ENCODE assay signal across 9 cellular contexts in the genomic region with DNA sequence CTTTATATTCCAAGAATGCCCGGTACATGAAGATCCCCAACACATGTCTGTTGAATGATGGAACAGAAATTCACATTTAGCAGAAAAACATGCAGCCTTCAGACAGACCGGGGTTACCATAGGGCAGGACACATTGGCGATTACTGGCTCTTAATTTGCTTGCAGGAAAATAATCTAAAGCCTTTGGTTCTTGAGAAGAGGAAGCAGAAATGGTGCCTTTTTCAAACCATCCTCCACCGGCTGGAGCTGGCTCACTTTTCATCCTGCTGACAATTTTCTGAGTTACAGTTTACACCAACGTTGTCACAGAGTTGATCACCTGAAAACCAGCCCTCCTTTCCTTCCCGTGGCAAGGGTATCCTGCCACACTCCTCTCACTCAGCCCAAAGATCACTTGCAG. TPM values are rescaled to one million over a fixed set of nuclear protein-coding genes. Genes with fewer than 3 reads are reported as not detected.
A peak's percentile ranks its signal among the peaks of the same experiment; 100 is the strongest.
DNase-seq lines count a peak whose midpoint lies in the region; ATAC-seq and TF ChIP-seq lines count a peak whose summit lies in the region.
"Had no signal": no experiment of that assay in that cellular context is flagged by ENCODE, and none has a peak within 500 bp of the region (broad histone marks: within the 10 kb centered on the region; RNA-seq: fewer than 3 reads in every experiment).

No MANE protein-coding gene starts in this region.

- H3K4me3 ChIP-seq in BLaER1 treated with 17β-estradiol and CSF1 and Interleukin-3, amounts not matched to agents 10 nM and 100 nM: peak overlapping the region in 1 of 10 experiments; percentile 73; a peak in 2 of 20 replicates
- H3K4me3 ChIP-seq in H7 (ENCODE audit: insufficient read depth, low read depth, low read length) (no peak overlapping the region), adrenal gland (no peak overlapping the region)

- no peaks in the 10 kb centered on the region for H3K36me3 ChIP-seq in BLaER1 treated with 17β-estradiol and CSF1 and Interleukin-3, amounts not matched to agents 10 nM and 100 nM
- H3K36me3 ChIP-seq in H7 (replicated peaks; ENCODE audit: control insufficient read depth, insufficient read depth, low read length): no peaks in the 10 kb centered on the region
- no peaks in the 10 kb centered on the region for H3K36me3 ChIP-seq in adrenal gland (replicated peaks in 1 of 2)

- peaks cover 13 to 19% (median 16%) of the 10 kb centered on the region in 10 experiments for H3K4me1 ChIP-seq in BLaER1 treated with 17β-estradiol and CSF1 and Interleukin-3, amounts not matched to agents 10 nM and 100 nM
- peaks cover 4 to 23% of the 10 kb centered on the region in 2 donors for H3K4me1 ChIP-seq in adrenal gland (replicated peaks in 1 of 2)

- intact Hi-C loops in activated B cell treated with CpG ODN at 0.5 μM for 24 hours (cut with micrococcal nuclease): loop anchor here (1.0 to 10.0 kb wide), 6 partner anchors 7 to 1915 kb away; a partner anchor contains a TSS
- intact Hi-C loops in adrenal gland (cut with DNase I): no loop called here

- peaks cover 0 to 25% (median 14%) of the 10 kb centered on the region in 11 experiments; a peak in 12 of 22 replicates for H3K27me3 ChIP-seq in BLaER1 treated with 17β-estradiol and CSF1 and Interleukin-3, amounts not matched to agents 10 nM and 100 nM
- H3K27me3 ChIP-seq in H7 (ENCODE audit: control insufficient read depth, insufficient read depth, low read length) (peaks cover 63% of the 10 kb centered on the region), adrenal gland (peaks cover 3% of the 10 kb centered on the region)

- peak; percentile 12 for DNase-seq in H7
- DNase-seq in activated B cell treated with CpG ODN at 0.5 μM for 24 hours: no peak
- DNase-seq in mesothelial cell of epicardium (ENCODE audit: low spot score in 2 of 2, unreplicated experiment in 2 of 2): no peak
- DNase-seq in iPS-NIHi11 (ENCODE audit: low spot score): no peak
- no peak for DNase-seq in adrenal gland
- DNase-seq: activated CD4-positive, alpha-beta T cell treated with anti-CD3 and anti-CD28 coated beads, Interleukin-2, amount 50 U/mL, for 4 hours had no signal

- H3K9ac ChIP-seq in BLaER1 treated with 17β-estradiol and CSF1 and Interleukin-3, amounts not matched to agents 10 nM and 100 nM: no peak overlapping the region

- H3K27me3 Mint-ChIP-seq in activated B cell treated with CpG ODN at 0.5 μM for 24 hours (no peaks in the 10 kb centered on the region), mesothelial cell of epicardium (ENCODE audit: low read depth) (peaks cover 80% of the 10 kb centered on the region)

- H3K4me1 Mint-ChIP-seq in activated B cell treated with CpG ODN at 0.5 μM for 24 hours (peaks cover 36% of the 10 kb centered on the region), mesothelial cell of epicardium (peaks cover 4% of the 10 kb centered on the region)

- CTCF ChIA-PET in activated B cell treated with CpG ODN at 0.5 μM for 24 hours (lab: Charles Lee): no interaction called here

- 32 to 41% (median 38%) methylated on average over 6 of the region's 6 CpGs for WGBS in adrenal gland, 4 donors

- H3K36me3 Mint-ChIP-seq in activated B cell treated with CpG ODN at 0.5 μM for 24 hours (ENCODE audit: low read depth) (peaks cover 3% of the 10 kb centered on the region), mesothelial cell of epicardium (no peaks in the 10 kb centered on the region)

- H3K27ac ChIP-seq in BLaER1 treated with 17β-estradiol and CSF1 and Interleukin-3, amounts not matched to agents 10 nM and 100 nM: no peak overlapping the region
- H3K27ac ChIP-seq in adrenal gland: no peak overlapping the region

- no peaks in the 10 kb centered on the region for H3K9me3 Mint-ChIP-seq in activated B cell treated with CpG ODN at 0.5 μM for 24 hours
- H3K9me3 Mint-ChIP-seq in mesothelial cell of epicardium: no peaks in the 10 kb centered on the region

- TF ChIP-seq CTCF in activated B cell treated with CpG ODN at 0.5 μM for 24 hours (IDR thresholded peaks at IDR 0.05) (no peak), mesothelial cell of epicardium (IDR thresholded peaks at IDR 0.05; ENCODE audit: unreplicated experiment) (no peak), adrenal gland (IDR thresholded peaks at IDR 0.05) (no peak)

- peak overlapping the region; percentile 94 for H3K4me3 Mint-ChIP-seq in activated B cell treated with CpG ODN at 0.5 μM for 24 hours
- peak overlapping the region; percentile 79 for H3K4me3 Mint-ChIP-seq in mesothelial cell of epicardium

- H3K27ac Mint-ChIP-seq in activated B cell treated with CpG ODN at 0.5 μM for 24 hours (peak overlapping the region; percentile 89), mesothelial cell of epicardium (no peak overlapping the region)

- POLR2A ChIA-PET in activated B cell treated with CpG ODN at 0.5 μM for 24 hours (lab: Charles Lee): interaction anchor here (1.7 to 3.3 kb wide), 3 partner anchors 8 to 33 kb away, joined by 5 to 50 read pairs (median 50); a partner anchor contains a TSS

- H3K4me2 ChIP-seq in BLaER1 treated with 17β-estradiol and CSF1 and Interleukin-3, amounts not matched to agents 10 nM and 100 nM: peak overlapping the region; percentile 91 to 99 (median 92); a peak in 19 of 22 replicates

- no peak for ATAC-seq in activated B cell treated with CpG ODN at 0.5 μM for 24 hours (ENCODE audit: low read depth)
- no peak for ATAC-seq in HG03460 (IDR thresholded peaks at IDR 0.05; ENCODE audit: unreplicated experiment)
- no peak for ATAC-seq in GM19463 (IDR thresholded peaks at IDR 0.05; ENCODE audit: unreplicated experiment)

- no peaks in the 10 kb centered on the region for H3K9me3 ChIP-seq in BLaER1 treated with 17β-estradiol and CSF1 and Interleukin-3, amounts not matched to agents 10 nM and 100 nM (replicated peaks in 1 of 11)
- H3K9me3 ChIP-seq in adrenal gland (replicated peaks in 1 of 3): no peaks in the 10 kb centered on the region

- no peaks in the 10 kb centered on the region for H4K20me1 ChIP-seq in BLaER1 treated with 17β-estradiol and CSF1 and Interleukin-3, amounts not matched to agents 10 nM and 100 nM

- TF ChIP-seq POLR2A in adrenal gland (IDR thresholded peaks at IDR 0.05): no peak

RNA-seq across cellular contexts. Expression of a gene that starts 32.6 kb away (rescaled TPM):
- 129 and 171 TPM in 2 replicates for total RNA-seq in H7 (2014; rRNA removed; shearing (Covaris generic))
- total RNA-seq in activated B cell treated with CpG ODN at 0.5 μM for 24 hours: 144 and 147 TPM in 2 replicates
- total RNA-seq in mesothelial cell of epicardium: 111 to 114 TPM (median 112 TPM) in 3 replicates
- total RNA-seq in adrenal gland: 100 to 1,000 TPM; 109 to 323 (median 179) TPM
- polyA plus RNA-seq in adrenal gland: 100 to 1,000 TPM; 118 to 182 (median 140) TPM

RNA-seq across cellular contexts. Expression of a gene that starts 54.7 kb away (rescaled TPM):
- 0.07 and 1.7 TPM in 2 replicates for total RNA-seq in H7 (2014; rRNA removed; shearing (Covaris generic))
- total RNA-seq in activated B cell treated with CpG ODN at 0.5 μM for 24 hours: 28.5 and 33.5 TPM in 2 replicates
- total RNA-seq in mesothelial cell of epicardium: 158 to 164 TPM (median 161 TPM) in 3 replicates
- total RNA-seq in adrenal gland: 100 to 1,000 TPM in 1 of 8 donors, 10 to 100 TPM in 7; 20.4 to 160 (median 72.1) TPM
- polyA plus RNA-seq in adrenal gland: 100 to 1,000 TPM in 2 of 3 donors, 10 to 100 TPM in 1; 27.5 to 101 (median 100) TPM
